9 cellular contexts compared by ENCODE assay signal in the genomic region with DNA sequence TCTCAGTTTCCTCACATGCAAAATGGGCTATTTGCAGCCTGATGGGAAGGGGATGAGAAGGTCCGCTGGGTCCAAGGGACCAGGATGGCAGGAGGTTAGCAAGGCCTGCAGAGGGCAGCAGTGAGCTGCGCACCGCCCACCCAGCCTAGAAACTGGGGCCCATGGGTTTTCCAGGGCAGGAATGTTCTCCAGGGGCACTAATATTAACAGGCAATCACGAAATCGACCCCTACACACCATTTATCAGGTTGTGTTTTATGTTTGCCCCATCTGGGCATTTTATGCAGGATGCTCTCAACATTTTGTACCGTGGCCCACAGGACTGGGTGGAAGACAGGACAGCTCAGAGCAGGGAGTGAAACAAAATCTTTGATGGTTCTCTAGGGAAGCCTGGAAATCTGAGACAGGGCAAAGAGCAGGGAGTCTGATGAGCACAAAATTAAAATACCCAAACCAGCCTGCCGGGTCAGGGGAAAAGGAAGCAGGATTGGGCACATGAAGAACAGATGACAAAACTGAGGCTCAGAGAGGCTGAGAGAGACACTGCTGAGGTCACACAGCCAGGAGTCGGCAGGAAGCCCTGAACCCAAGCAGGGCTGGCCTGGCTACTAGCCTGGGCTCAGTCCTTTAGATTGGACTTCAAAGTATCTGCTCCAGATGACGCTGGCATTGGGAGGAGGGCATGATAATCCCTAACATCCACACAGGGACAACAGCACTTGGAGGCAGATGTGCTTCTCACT. TPM values are rescaled to one million over a fixed set of nuclear protein-coding genes. Genes with fewer than 3 reads are reported as not detected.
DNase-seq lines count a peak whose midpoint lies in the region; ATAC-seq and TF ChIP-seq lines count a peak whose summit lies in the region.
"Had no signal": no experiment of that assay in that cellular context is flagged by ENCODE, and none has a peak within 500 bp of the region (broad histone marks: within the 10 kb centered on the region; RNA-seq: fewer than 3 reads in every experiment).

No MANE protein-coding gene starts in this region.

- POLR2A ChIA-PET in activated CD8-positive, alpha-beta T cell treated with anti-CD3 and anti-CD28 coated beads, Interleukin-2, amount 10 ng/mL, durations not matched to agents 7 days and 5 days (lab: Charles Lee) = interaction anchor here (1.6 kb wide), 1 partner anchor 41 kb away, joined by 3 read pairs; no protein-coding TSS in a partner anchor

- TF ChIP-seq CTCF in GM12875 (IDR thresholded peaks at IDR 0.05; ENCODE audit: borderline replicate concordance, insufficient read depth, low read depth, low read length) = peak; percentile 98

- H4K8ac ChIP-seq in mesenchymal stem cell (ENCODE audit: low read length) = no peak overlapping the region

- H3K27me3 ChIP-seq in effector memory CD4-positive, alpha-beta T cell (replicated peaks; ENCODE audit: control insufficient read depth, insufficient read depth, low read length, poor library complexity, severe bottlenecking) = no peaks in the 10 kb centered on the region
- no peaks in the 10 kb centered on the region for H3K27me3 ChIP-seq in mesenchymal stem cell (ENCODE audit: control insufficient read depth in 1 of 2, insufficient read depth in 1 of 2, low read length in 2 of 2)

- H3K4me2 ChIP-seq in mesenchymal stem cell (ENCODE audit: low read length, poor library complexity, severe bottlenecking) = no peak overlapping the region

- no peaks in the 10 kb centered on the region for H3K9me3 ChIP-seq in effector memory CD4-positive, alpha-beta T cell (ENCODE audit: control insufficient read depth, low read length)
- H3K9me3 ChIP-seq in mesenchymal stem cell (ENCODE audit: control insufficient read depth, low read length) = peaks cover 21% of the 10 kb centered on the region

- H3K36me3 Mint-ChIP-seq in activated CD8-positive, alpha-beta T cell treated with anti-CD3 and anti-CD28 coated beads, Interleukin-2, amount 10 ng/mL, durations not matched to agents 7 days and 5 days (ENCODE audit: low read depth) = peaks cover 29% of the 10 kb centered on the region

- no peak overlapping the region for H2BK15ac ChIP-seq in mesenchymal stem cell (ENCODE audit: low read depth, poor library complexity, severe bottlenecking)

- H3K4me1 Mint-ChIP-seq in activated CD8-positive, alpha-beta T cell treated with anti-CD3 and anti-CD28 coated beads, Interleukin-2, amount 10 ng/mL, durations not matched to agents 7 days and 5 days (ENCODE audit: low read depth) = peaks cover 61% of the 10 kb centered on the region

- H4K91ac ChIP-seq in mesenchymal stem cell (ENCODE audit: low read length) = no peak overlapping the region

- peak overlapping the region; percentile 30 for H2AK5ac ChIP-seq in mesenchymal stem cell (ENCODE audit: low read length, severe bottlenecking)

- H2BK12ac ChIP-seq in mesenchymal stem cell (ENCODE audit: low read length in 2 of 2) = peak overlapping the region in 1 of 2 experiments; percentile 40

- H3K36me3 ChIP-seq in effector memory CD4-positive, alpha-beta T cell (ENCODE audit: control insufficient read depth, insufficient read depth, low read length) = no peaks in the 10 kb centered on the region
- peaks cover 4 to 8% of the 10 kb centered on the region in 2 experiments for H3K36me3 ChIP-seq in mesenchymal stem cell (ENCODE audit: control insufficient read depth in 1 of 2, insufficient read depth in 2 of 2, low read depth in 1 of 2, low read length in 2 of 2)

- no peak overlapping the region for H3K14ac ChIP-seq in mesenchymal stem cell (ENCODE audit: low read length in 2 of 2)

- H3K27ac ChIP-seq in effector memory CD4-positive, alpha-beta T cell (ENCODE audit: insufficient read depth, low read length, poor library complexity, severe bottlenecking) = no peak overlapping the region
- H3K27ac ChIP-seq in mesenchymal stem cell (ENCODE audit: low read length, poor library complexity, severe bottlenecking) = no peak overlapping the region

- H3K9ac ChIP-seq in mesenchymal stem cell (ENCODE audit: low read length) = peak overlapping the region; percentile 77

- ATAC-seq in activated CD8-positive, alpha-beta T cell treated with anti-CD3 and anti-CD28 coated beads, Interleukin-2, amount 10 ng/mL, durations not matched to agents 7 days and 5 days = peak; percentile 17
- no peak for ATAC-seq in GM21528 (IDR thresholded peaks at IDR 0.05; ENCODE audit: low FRiP score, unreplicated experiment)

- H3K4me1 ChIP-seq in effector memory CD4-positive, alpha-beta T cell (ENCODE audit: control insufficient read depth, insufficient read depth, low read length, poor library complexity, severe bottlenecking) = peaks cover 38% of the 10 kb centered on the region
- peaks cover 40% of the 10 kb centered on the region for H3K4me1 ChIP-seq in mesenchymal stem cell (ENCODE audit: control insufficient read depth, insufficient read depth, low read depth, low read length)

- H3K79me1 ChIP-seq in mesenchymal stem cell (replicated peaks; ENCODE audit: low read length, poor library complexity, severe bottlenecking) = peaks cover 8% of the 10 kb centered on the region

- H3K27me3 Mint-ChIP-seq in activated CD8-positive, alpha-beta T cell treated with anti-CD3 and anti-CD28 coated beads, Interleukin-2, amount 10 ng/mL, durations not matched to agents 7 days and 5 days (ENCODE audit: low read depth) = peaks cover 5% of the 10 kb centered on the region

- no peak overlapping the region for H3K4ac ChIP-seq in mesenchymal stem cell (ENCODE audit: low read depth in 1 of 2, low read length in 2 of 2)

- H3K27ac Mint-ChIP-seq in activated CD8-positive, alpha-beta T cell treated with anti-CD3 and anti-CD28 coated beads, Interleukin-2, amount 10 ng/mL, durations not matched to agents 7 days and 5 days = no peak overlapping the region

- H3K4me3 ChIP-seq in GM12875 (ENCODE audit: low read depth, low read length) (no peak overlapping the region), mesenchymal stem cell (ENCODE audit: insufficient read depth in 1 of 2, low read depth in 1 of 2, low read length in 2 of 2) (no peak overlapping the region)
- H3K4me3 ChIP-seq in effector memory CD4-positive, alpha-beta T cell (ENCODE audit: insufficient read depth, low read depth, low read length, poor library complexity, severe bottlenecking) = no peak overlapping the region

- no peak overlapping the region for H2BK120ac ChIP-seq in mesenchymal stem cell (ENCODE audit: low read depth, low read length)

- CTCF ChIA-PET in activated CD8-positive, alpha-beta T cell treated with anti-CD3 and anti-CD28 coated beads, Interleukin-2, amount 10 ng/mL, durations not matched to agents 7 days and 5 days (lab: Charles Lee) = interaction anchor here (0.7 to 16.3 kb wide), 18 partner anchors 8 to 207 kb away, joined by 3 to 280 read pairs (median 4); no protein-coding TSS in a partner anchor

- H3K4me3 Mint-ChIP-seq in activated CD8-positive, alpha-beta T cell treated with anti-CD3 and anti-CD28 coated beads, Interleukin-2, amount 10 ng/mL, durations not matched to agents 7 days and 5 days = peak overlapping the region; percentile 74

- no peak overlapping the region for H3K18ac ChIP-seq in mesenchymal stem cell (ENCODE audit: low read depth in 1 of 2, low read length in 2 of 2)

- no peak overlapping the region for H2BK5ac ChIP-seq in mesenchymal stem cell (ENCODE audit: low read depth, low read length, poor library complexity, severe bottlenecking)

- H3K23ac ChIP-seq in mesenchymal stem cell (ENCODE audit: low read length in 2 of 2) = no peak overlapping the region

- H3K9me3 Mint-ChIP-seq in activated CD8-positive, alpha-beta T cell treated with anti-CD3 and anti-CD28 coated beads, Interleukin-2, amount 10 ng/mL, durations not matched to agents 7 days and 5 days (ENCODE audit: insufficient read depth) = peaks cover 13% of the 10 kb centered on the region

- DNase-seq in A172 (ENCODE audit: low spot score) = peak; percentile 34
- peak; percentile 67 to 84 for DNase-seq in NCI-H526 (lab: John Stamatoyannopoulos, UW)
- peak; percentile 69 for DNase-seq in activated CD8-positive, alpha-beta T cell treated with anti-CD3 and anti-CD28 coated beads, Interleukin-2, amount 10 ng/mL, durations not matched to agents 7 days and 5 days
- DNase-seq in effector memory CD4-positive, alpha-beta T cell = peak; percentile 32 to 50 (median 36)
- DNase-seq in mesenchymal stem cell = peak; percentile 58
- peak; percentile 38 for DNase-seq in stimulated activated CD8-positive, alpha-beta memory T cell treated with anti-CD3 and anti-CD28 coated beads, Interleukin-7, amount 100 ng/mL, for 1 hour (ENCODE audit: low read depth in 2 of 2)

- 33% methylated on average over 7 of the region's 9 CpGs for WGBS in mesenchymal stem cell

- no peak overlapping the region for H2AFZ ChIP-seq in mesenchymal stem cell (ENCODE audit: low read depth, low read length)

RNA-seq across cellular contexts. Expression of a gene that starts 1.6 kb away (rescaled TPM):
- 12.1 and 28.1 TPM in 2 replicates for total RNA-seq in A172 (2014; rRNA removed; shearing (Covaris generic))
- 10 to 100 TPM; 31.1 to 31.9 TPM for total RNA-seq in activated CD8-positive, alpha-beta T cell treated with anti-CD3 and anti-CD28 coated beads, Interleukin-2, amount 10 ng/mL, durations not matched to agents 7 days and 5 days
- polyA plus RNA-seq in mesenchymal stem cell (2013, experiment 1 of 2) = 7.3 TPM
- polyA plus RNA-seq in mesenchymal stem cell (2013, experiment 2 of 2) = 7.1 TPM

RNA-seq across cellular contexts. Expression of a gene that starts 33.4 kb away (rescaled TPM):
- 6.1 and 6.6 TPM in 2 replicates for total RNA-seq in A172 (2014; rRNA removed; shearing (Covaris generic))
- total RNA-seq in activated CD8-positive, alpha-beta T cell treated with anti-CD3 and anti-CD28 coated beads, Interleukin-2, amount 10 ng/mL, durations not matched to agents 7 days and 5 days = 1 to 10 TPM in 1 of 2 experiments, under 1 TPM in 1; 0.79 to 1.0 TPM
- polyA plus RNA-seq in mesenchymal stem cell (2013, experiment 1 of 2) = 1.7 TPM
- 1.9 TPM for polyA plus RNA-seq in mesenchymal stem cell (2013, experiment 2 of 2)

RNA-seq across cellular contexts. Expression of a gene that starts 36.9 kb away (rescaled TPM):
- total RNA-seq in A172 (2014; rRNA removed; shearing (Covaris generic)) = 0.19 TPM in 1 of 2 replicates, not detected in the other
- under 1 TPM; 0.21 to 0.31 TPM for total RNA-seq in activated CD8-positive, alpha-beta T cell treated with anti-CD3 and anti-CD28 coated beads, Interleukin-2, amount 10 ng/mL, durations not matched to agents 7 days and 5 days
- polyA plus RNA-seq in mesenchymal stem cell (2013, experiment 1 of 2) = not detected
- polyA plus RNA-seq in mesenchymal stem cell (2013, experiment 2 of 2) = 0.04 TPM
- total RNA-seq: subcutaneous adipose tissue had no signal
